In the genomic region with DNA sequence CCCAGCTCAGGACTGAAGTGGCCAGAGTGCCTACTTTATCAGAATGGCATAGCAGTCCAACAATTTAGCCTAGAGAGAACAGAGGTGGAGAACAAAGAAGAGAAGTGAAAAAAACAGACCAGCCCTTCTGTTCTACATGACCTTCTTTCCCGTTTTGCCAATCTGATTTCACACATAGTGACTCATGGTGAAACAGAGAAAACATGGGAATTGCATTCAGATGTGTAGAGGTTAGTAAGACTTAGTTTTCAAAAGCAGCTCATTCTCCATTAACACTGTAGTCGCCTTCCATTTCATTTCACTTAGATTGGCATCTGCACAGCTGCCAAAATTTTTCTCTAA, we compare ENCODE assay signal across 8 cellular contexts. TPM values are rescaled to one million over a fixed set of nuclear protein-coding genes. Genes with fewer than 3 reads are reported as not detected.
DNase-seq lines count a peak whose midpoint lies in the region; ATAC-seq and TF ChIP-seq lines count a peak whose summit lies in the region.

No MANE protein-coding gene starts in this region.

- no peak for ATAC-seq in CD8-positive, alpha-beta T cell
- ATAC-seq in HG03097 (IDR thresholded peaks at IDR 0.05; ENCODE audit: low FRiP score, unreplicated experiment) (peak; percentile 0), left ventricle myocardium superior (peak; percentile 36), GM18867 (IDR thresholded peaks at IDR 0.05; ENCODE audit: unreplicated experiment) (no peak)
- no peak for ATAC-seq in activated naive CD8-positive, alpha-beta T cell treated with anti-CD3 and anti-CD28 coated beads, Interleukin-2, amount 10 ng/mL, durations not matched to agents 7 days and 5 days (ENCODE audit: low read depth)

- POLR2A ChIA-PET in CD8-positive, alpha-beta T cell (lab: Charles Lee): interaction anchor here (0.6 to 3.3 kb wide), 10 partner anchors 8 to 32 kb away, joined by 3 to 40 read pairs (median 5); partner anchors contain the start of gene TMF1
- POLR2A ChIA-PET in activated naive CD8-positive, alpha-beta T cell treated with anti-CD3 and anti-CD28 coated beads, Interleukin-2, amount 10 ng/mL, durations not matched to agents 7 days and 5 days (lab: Charles Lee): interaction anchor here (0.6 to 4.8 kb wide), 10 partner anchors 10 to 115 kb away, joined by 3 to 60 read pairs (median 4); partner anchors contain the start of genes EOGT and TMF1

- H3K27me3 ChIP-seq in CD8-positive, alpha-beta T cell (ENCODE audit: insufficient read depth, low read length): no peaks in the 10 kb centered on the region
- H3K27me3 ChIP-seq in skeletal muscle satellite cell (ENCODE audit: control insufficient read depth, insufficient read depth, low read length): no peaks in the 10 kb centered on the region

- no peaks in the 10 kb centered on the region for H3K9me3 Mint-ChIP-seq in CD8-positive, alpha-beta T cell
- no peaks in the 10 kb centered on the region for H3K9me3 Mint-ChIP-seq in activated naive CD8-positive, alpha-beta T cell treated with anti-CD3 and anti-CD28 coated beads, Interleukin-2, amount 10 ng/mL, durations not matched to agents 7 days and 5 days

- peak overlapping the region; percentile 86 for H3K4me2 ChIP-seq in skeletal muscle satellite cell (ENCODE audit: low read length)

- peak overlapping the region; percentile 96 for H3K4me3 ChIP-seq in CD8-positive, alpha-beta T cell (ENCODE audit: low read depth, low read length)
- peak overlapping the region; percentile 92 for H3K4me3 ChIP-seq in skeletal muscle satellite cell (ENCODE audit: low read length)

- TF ChIP-seq CTCF in CD8-positive, alpha-beta T cell (IDR thresholded peaks at IDR 0.05): no peak

- no peaks in the 10 kb centered on the region for H3K9me3 ChIP-seq in CD8-positive, alpha-beta T cell (ENCODE audit: low read length)
- H3K9me3 ChIP-seq in skeletal muscle satellite cell (replicated peaks; ENCODE audit: low read length): no peaks in the 10 kb centered on the region

- no peaks in the 10 kb centered on the region for H3K27me3 Mint-ChIP-seq in CD8-positive, alpha-beta T cell (ENCODE audit: low read depth)
- no peaks in the 10 kb centered on the region for H3K27me3 Mint-ChIP-seq in activated naive CD8-positive, alpha-beta T cell treated with anti-CD3 and anti-CD28 coated beads, Interleukin-2, amount 10 ng/mL, durations not matched to agents 7 days and 5 days

- intact Hi-C loops in CD8-positive, alpha-beta T cell (cut with DNase I, micrococcal nuclease): loop anchor here (1.0 to 10.0 kb wide), 6 partner anchors 8 to 1429 kb away; partner anchors contain the start of genes EOGT (in 2 of the 2), SUCLG2 (in 1 of the 2) and TMF1 (in 1 of the 2)
- intact Hi-C loops in left ventricle myocardium superior (cut with micrococcal nuclease): no loop called here

- H3K9ac ChIP-seq in skeletal muscle satellite cell (ENCODE audit: low read depth, low read length): peak overlapping the region; percentile 95

- H3K36me3 Mint-ChIP-seq in CD8-positive, alpha-beta T cell: peaks cover 25% of the 10 kb centered on the region
- peaks cover 15% of the 10 kb centered on the region for H3K36me3 Mint-ChIP-seq in activated naive CD8-positive, alpha-beta T cell treated with anti-CD3 and anti-CD28 coated beads, Interleukin-2, amount 10 ng/mL, durations not matched to agents 7 days and 5 days

- DNase-seq in CD8-positive, alpha-beta T cell: no peak
- no peak for DNase-seq in activated naive CD8-positive, alpha-beta T cell treated with anti-CD3 and anti-CD28 coated beads, Interleukin-2, amount 10 ng/mL, durations not matched to agents 7 days and 5 days
- DNase-seq in left ventricle myocardium superior (no peak), NK-92 (lab: John Stamatoyannopoulos, UW; ENCODE audit: unreplicated experiment) (no peak)
- no peak for DNase-seq in NK-92 treated with Interleukin-12 subunit alpha and Interleukin-12 subunit beta, amount 100 ng/mL, for 24 hours (lab: John Stamatoyannopoulos, UW)

- H3K27ac Mint-ChIP-seq in CD8-positive, alpha-beta T cell: peak overlapping the region; percentile 98
- H3K27ac Mint-ChIP-seq in activated naive CD8-positive, alpha-beta T cell treated with anti-CD3 and anti-CD28 coated beads, Interleukin-2, amount 10 ng/mL, durations not matched to agents 7 days and 5 days: peak overlapping the region; percentile 97

- H3K27ac ChIP-seq in CD8-positive, alpha-beta T cell (ENCODE audit: low read depth, low read length): peak overlapping the region; percentile 56

- CTCF ChIA-PET in CD8-positive, alpha-beta T cell (lab: Charles Lee): interaction anchor here (1.1 to 3.1 kb wide), 4 partner anchors 9 to 36 kb away, joined by 3 to 11 read pairs (median 4); no protein-coding TSS in a partner anchor

- H3K36me3 ChIP-seq in CD8-positive, alpha-beta T cell (ENCODE audit: insufficient read depth, low read length): no peaks in the 10 kb centered on the region
- H3K36me3 ChIP-seq in skeletal muscle satellite cell (ENCODE audit: insufficient read depth, low read length): peaks cover 6% of the 10 kb centered on the region

- peaks cover 70% of the 10 kb centered on the region for H3K4me1 Mint-ChIP-seq in CD8-positive, alpha-beta T cell (ENCODE audit: low read depth)
- H3K4me1 Mint-ChIP-seq in activated naive CD8-positive, alpha-beta T cell treated with anti-CD3 and anti-CD28 coated beads, Interleukin-2, amount 10 ng/mL, durations not matched to agents 7 days and 5 days: peaks cover 52% of the 10 kb centered on the region

- peaks cover 60% of the 10 kb centered on the region for H3K4me1 ChIP-seq in CD8-positive, alpha-beta T cell (ENCODE audit: insufficient read depth, low read length)
- peaks cover 64% of the 10 kb centered on the region for H3K4me1 ChIP-seq in skeletal muscle satellite cell (ENCODE audit: control insufficient read depth, insufficient read depth, low read length)

- peak overlapping the region; percentile 96 for H3K4me3 Mint-ChIP-seq in CD8-positive, alpha-beta T cell
- peak overlapping the region; percentile 99 for H3K4me3 Mint-ChIP-seq in activated naive CD8-positive, alpha-beta T cell treated with anti-CD3 and anti-CD28 coated beads, Interleukin-2, amount 10 ng/mL, durations not matched to agents 7 days and 5 days

RNA-seq across cellular contexts. Expression of gene ARL6IP5, which starts 0.4 kb away (rescaled TPM):
- total RNA-seq in CD8-positive, alpha-beta T cell: 10 to 100 TPM; 44.8 to 52.9 TPM
- total RNA-seq in activated naive CD8-positive, alpha-beta T cell treated with anti-CD3 and anti-CD28 coated beads, Interleukin-2, amount 10 ng/mL, durations not matched to agents 7 days and 5 days: 100 to 1,000 TPM; 147 to 150 TPM
- 214 TPM for total RNA-seq in left ventricle myocardium superior
- total RNA-seq in skeletal muscle satellite cell (2012; rRNA removed): 69.2 and 73.0 TPM in 2 replicates

RNA-seq across cellular contexts. Expression of gene UBA3, which starts 4.1 kb away (rescaled TPM):
- total RNA-seq in CD8-positive, alpha-beta T cell: 10 to 100 TPM; 35.0 to 43.5 TPM
- 100 to 1,000 TPM in 1 of 2 experiments, 10 to 100 TPM in 1; 91.2 to 102 TPM for total RNA-seq in activated naive CD8-positive, alpha-beta T cell treated with anti-CD3 and anti-CD28 coated beads, Interleukin-2, amount 10 ng/mL, durations not matched to agents 7 days and 5 days
- total RNA-seq in left ventricle myocardium superior: 93.4 TPM
- total RNA-seq in skeletal muscle satellite cell (2012; rRNA removed): 44.1 and 56.8 TPM in 2 replicates

RNA-seq across cellular contexts. Expression of gene TMF1, which starts 32.2 kb away (rescaled TPM):
- 100 to 1,000 TPM in 1 of 2 experiments, 10 to 100 TPM in 1; 97.9 to 103 TPM for total RNA-seq in CD8-positive, alpha-beta T cell
- total RNA-seq in activated naive CD8-positive, alpha-beta T cell treated with anti-CD3 and anti-CD28 coated beads, Interleukin-2, amount 10 ng/mL, durations not matched to agents 7 days and 5 days: 10 to 100 TPM; 53.5 to 55.2 TPM
- total RNA-seq in left ventricle myocardium superior: 18.9 TPM
- 28.8 and 32.2 TPM in 2 replicates for total RNA-seq in skeletal muscle satellite cell (2012; rRNA removed)

RNA-seq across cellular contexts. Expression of gene LMOD3, which starts 38.1 kb away (rescaled TPM):
- not detected for total RNA-seq in CD8-positive, alpha-beta T cell
- total RNA-seq in activated naive CD8-positive, alpha-beta T cell treated with anti-CD3 and anti-CD28 coated beads, Interleukin-2, amount 10 ng/mL, durations not matched to agents 7 days and 5 days: not detected
- total RNA-seq in left ventricle myocardium superior: 162 TPM
- total RNA-seq in skeletal muscle satellite cell (2012; rRNA removed): 0.25 and 0.66 TPM in 2 replicates

Comparison
In these comparisons a context has a peak if more than half of its experiments do, and no peak if none do; other contexts are left out.
1. ATAC-seq: peak in HG03097 (single experiment) and left ventricle myocardium superior (single experiment); none in CD8-positive, alpha-beta T cell (single experiment), activated naive CD8-positive, alpha-beta T cell treated with anti-CD3 and anti-CD28 coated beads, Interleukin-2, amount 10 ng/mL, durations not matched to agents 7 days and 5 days (single experiment) and GM18867 (single experiment).